ENCODE assay signal across 9 cellular contexts in genomic region chr14:75831455-75831854, GRCh38.
DNase-seq lines count a peak whose midpoint lies in the region; ATAC-seq, FAIRE-seq and TF ChIP-seq lines count a peak whose summit lies in the region.
"Had no signal": no experiment of that assay in that cellular context is flagged by ENCODE, and none has a peak within 500 bp of the region (broad histone marks: within the 10 kb centered on the region; RNA-seq: fewer than 3 reads in every experiment).

No MANE protein-coding gene starts in this region.

- TF ChIP-seq CTCF in brain (conservative IDR thresholded peaks at IDR 0.05) = no peak

- intact Hi-C loops in naive thymus-derived CD4-positive, alpha-beta T cell (cut with micrococcal nuclease) = no loop called here

- peaks cover 12% of the 10 kb centered on the region for H3K4me1 ChIP-seq in SJSA1 (replicated peaks)
- H3K4me1 ChIP-seq in naive thymus-derived CD4-positive, alpha-beta T cell (ENCODE audit: control insufficient read depth in 2 of 2, insufficient read depth in 2 of 2, low read length in 2 of 2) = peaks cover 0 to 18% of the 10 kb centered on the region in 2 donors

- H3K27me3 ChIP-seq in SJSA1 (replicated peaks) = no peaks in the 10 kb centered on the region
- no peaks in the 10 kb centered on the region for H3K27me3 ChIP-seq in naive thymus-derived CD4-positive, alpha-beta T cell (ENCODE audit: control insufficient read depth in 2 of 2, insufficient read depth in 2 of 2, low read length in 2 of 2)

- peaks cover 20% of the 10 kb centered on the region for H3K4me1 Mint-ChIP-seq in brain
- H3K4me1 Mint-ChIP-seq in naive thymus-derived CD4-positive, alpha-beta T cell = peaks cover 7 to 27% (median 24%) of the 10 kb centered on the region in 7 donors
- H3K4me1 Mint-ChIP-seq: naive B cell had no signal

- H3K36me3 ChIP-seq in SJSA1 = no peaks in the 10 kb centered on the region
- no peaks in the 10 kb centered on the region for H3K36me3 ChIP-seq in naive thymus-derived CD4-positive, alpha-beta T cell (ENCODE audit: control insufficient read depth in 2 of 3, insufficient read depth in 3 of 3, low read length in 3 of 3)

- no peaks in the 10 kb centered on the region for H3K9me3 ChIP-seq in SJSA1 (replicated peaks)
- no peaks in the 10 kb centered on the region for H3K9me3 ChIP-seq in naive thymus-derived CD4-positive, alpha-beta T cell (ENCODE audit: control insufficient read depth in 2 of 3, low read length in 3 of 3)

- peak; percentile 69 for DNase-seq in HT-29 (ENCODE audit: low spot score)
- peak; percentile 19 to 51 for DNase-seq in SJSA1 (ENCODE audit: low read depth in 1 of 2, low spot score in 2 of 2)
- DNase-seq in naive thymus-derived CD4-positive, alpha-beta T cell = peak; percentile 7 to 62 (median 45)
- DNase-seq in GM19239 (ENCODE audit: insufficient read length, low spot score) = no peak
- DNase-seq in 8988T = no peak
- DNase-seq in activated CD4-positive, CD25-positive, alpha-beta regulatory T cell (lab: John Stamatoyannopoulos, UW) = no peak
- DNase-seq: naive B cell had no signal

- no peak overlapping the region for H3K27ac ChIP-seq in SJSA1
- H3K27ac ChIP-seq in naive thymus-derived CD4-positive, alpha-beta T cell (ENCODE audit: low read depth, low read length) = peak overlapping the region; percentile 27

- H3K9me3 Mint-ChIP-seq in brain = no peaks in the 10 kb centered on the region
- no peaks in the 10 kb centered on the region for H3K9me3 Mint-ChIP-seq in naive thymus-derived CD4-positive, alpha-beta T cell
- H3K9me3 Mint-ChIP-seq: naive B cell had no signal

- no peak overlapping the region for H3K4me3 ChIP-seq in SJSA1
- no peak overlapping the region for H3K4me3 ChIP-seq in naive thymus-derived CD4-positive, alpha-beta T cell (ENCODE audit: low read length)

- peaks cover 19% of the 10 kb centered on the region for H3K36me3 Mint-ChIP-seq in brain
- peaks cover 9 to 29% (median 18%) of the 10 kb centered on the region in 5 donors for H3K36me3 Mint-ChIP-seq in naive thymus-derived CD4-positive, alpha-beta T cell

- H3K27me3 Mint-ChIP-seq in brain = no peaks in the 10 kb centered on the region
- no peaks in the 10 kb centered on the region for H3K27me3 Mint-ChIP-seq in naive thymus-derived CD4-positive, alpha-beta T cell
- H3K27me3 Mint-ChIP-seq: naive B cell had no signal

- no peak overlapping the region for H3K4me3 Mint-ChIP-seq in brain
- peak overlapping the region; percentile 25 to 68 (median 56) for H3K4me3 Mint-ChIP-seq in naive thymus-derived CD4-positive, alpha-beta T cell
- H3K4me3 Mint-ChIP-seq: naive B cell had no signal

- peak overlapping the region in 3 of 5 experiments; percentile 14 to 78 (median 78) for H3K27ac Mint-ChIP-seq in brain
- H3K27ac Mint-ChIP-seq in naive thymus-derived CD4-positive, alpha-beta T cell = peak overlapping the region; percentile 45 to 94 (median 70)
- H3K27ac Mint-ChIP-seq: naive B cell had no signal

- POLR2A ChIA-PET in naive thymus-derived CD4-positive, alpha-beta T cell (lab: Charles Lee) = interaction anchor here (0.7 kb wide), 1 partner anchor 41 kb away, joined by 3 read pairs; no protein-coding TSS in a partner anchor

- ATAC-seq in naive thymus-derived CD4-positive, alpha-beta T cell = peak; percentile 86
- no peak for ATAC-seq in HG02678 (IDR thresholded peaks at IDR 0.05; ENCODE audit: unreplicated experiment)

- CTCF ChIA-PET in naive thymus-derived CD4-positive, alpha-beta T cell (lab: Charles Lee) = no interaction called here

- no peak for FAIRE-seq in GM19239 (lab: Jason Lieb, UNC)

Comparison
In these comparisons a context has a peak if more than half of its experiments do, and no peak if none do; other contexts are left out.
1. DNase-seq: peak in HT-29 (single experiment), SJSA1 (2 of 2) and naive thymus-derived CD4-positive, alpha-beta T cell (9 of 9); none in GM19239 (single experiment), 8988T (single experiment) and activated CD4-positive, CD25-positive, alpha-beta regulatory T cell (0 of 4).
2. H3K4me3 Mint-ChIP-seq: peak in naive thymus-derived CD4-positive, alpha-beta T cell (10 of 10); none in brain (0 of 5).